Comparison of ENCODE assay signal across 14 cellular contexts in the genomic region with DNA sequence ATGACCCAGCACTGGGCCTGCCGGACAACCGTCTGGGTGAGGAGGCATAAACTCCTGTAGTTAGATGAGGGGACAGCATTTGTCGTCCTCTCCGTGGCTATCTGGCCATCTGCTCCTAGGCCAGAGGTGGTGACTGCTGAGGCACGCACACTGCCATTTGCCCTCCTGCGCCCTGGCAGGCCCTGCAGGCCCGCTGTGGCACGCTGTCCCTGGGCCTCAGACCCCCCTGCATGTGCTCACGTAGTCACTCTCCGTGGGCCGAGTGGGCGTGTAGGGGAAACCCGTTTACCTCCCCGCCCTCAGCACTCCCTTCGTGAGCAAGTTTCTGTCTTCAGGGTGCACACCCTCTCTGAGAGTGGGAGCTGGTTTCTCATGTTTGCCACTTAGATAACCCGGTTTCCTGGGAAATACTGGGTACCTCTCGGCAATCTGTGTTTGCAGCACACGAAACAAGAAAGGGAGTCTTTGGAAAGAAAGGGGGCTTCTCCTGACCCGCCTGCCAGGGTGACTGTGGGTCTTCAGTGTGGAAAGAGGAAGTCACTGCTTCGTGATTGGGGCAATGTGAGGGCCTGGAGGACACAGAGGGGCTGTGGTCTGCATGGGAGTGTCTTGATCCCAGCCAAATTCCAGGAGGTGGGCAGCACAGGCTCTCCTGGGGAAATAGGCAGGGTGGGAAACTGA. TPM values are rescaled to one million over a fixed set of nuclear protein-coding genes. Genes with fewer than 3 reads are reported as not detected.
DNase-seq lines count a peak whose midpoint lies in the region; TF ChIP-seq lines count a peak whose summit lies in the region.
"Had no signal": no experiment of that assay in that cellular context is flagged by ENCODE, and none has a peak within 500 bp of the region (broad histone marks: within the 10 kb centered on the region; RNA-seq: fewer than 3 reads in every experiment).

No MANE protein-coding gene starts in this region.

- H3K27ac Mint-ChIP-seq in activated naive CD8-positive, alpha-beta T cell treated with anti-CD3 and anti-CD28 coated beads for 36 hours = no peak overlapping the region

- WGBS in neuronal stem cell (ENCODE audit: extremely low coverage in 2 of 2, insufficient read length in 2 of 2, insufficient replicate concordance in 1 of 2), 2 donors = no CpG with 5 or more reads among the region's 20 CpGs

- H3K9me3 Mint-ChIP-seq in activated naive CD8-positive, alpha-beta T cell treated with anti-CD3 and anti-CD28 coated beads for 36 hours = no peaks in the 10 kb centered on the region

- peak overlapping the region; percentile 60 for H2BK15ac ChIP-seq in neuronal stem cell (ENCODE audit: low read length)

- H3K9ac ChIP-seq in neuronal stem cell (ENCODE audit: low read depth, low read length, poor library complexity) = peak overlapping the region; percentile 68

- no peaks in the 10 kb centered on the region for H3K27me3 Mint-ChIP-seq in activated naive CD8-positive, alpha-beta T cell treated with anti-CD3 and anti-CD28 coated beads for 36 hours

- no peaks in the 10 kb centered on the region for H3K9me3 ChIP-seq in neuronal stem cell (replicated peaks in 1 of 2; ENCODE audit: control insufficient read depth in 2 of 2, insufficient read depth in 1 of 2, low read depth in 1 of 2, low read length in 2 of 2)
- H3K9me3 ChIP-seq: upper lobe of left lung had no signal

- peak overlapping the region; percentile 26 for H3K4ac ChIP-seq in neuronal stem cell (ENCODE audit: low read length)

- DNase-seq in CD1c-positive myeloid dendritic cell (ENCODE audit: extremely low spot score) (peak; percentile 47), GM20000 (ENCODE audit: low spot score) (peak; percentile 64), neuronal stem cell (ENCODE audit: low spot score) (no peak), amniotic stem cell (lab: John Stamatoyannopoulos, UW) (no peak), NCI-H446 (lab: John Stamatoyannopoulos, UW) (no peak), NCI-H510A treated with DMSO at 0.1 percent for 48 hours (lab: John Stamatoyannopoulos, UW) (no peak)
- peak; percentile 13 for DNase-seq in activated naive CD8-positive, alpha-beta T cell treated with anti-CD3 and anti-CD28 coated beads for 36 hours
- no peak for DNase-seq in effector CD4-positive, alpha-beta T cell
- DNase-seq: AML-193, NCI-H1105 treated with DMSO at 0.1 percent for 48 hours, NCI-H345, upper lobe of left lung had no signal

- H3K23ac ChIP-seq in neuronal stem cell (ENCODE audit: low read depth, low read length, poor library complexity) = no peak overlapping the region

- H3K4me1 ChIP-seq in neuronal stem cell (ENCODE audit: control insufficient read depth in 2 of 2, insufficient read depth in 1 of 2, low read depth in 1 of 2, low read length in 2 of 2) = peaks cover 2 to 15% of the 10 kb centered on the region in 2 donors
- H3K4me1 ChIP-seq: upper lobe of left lung had no signal

- H3K79me1 ChIP-seq in neuronal stem cell (ENCODE audit: low read depth, low read length) = no peaks in the 10 kb centered on the region

- H3K14ac ChIP-seq in neuronal stem cell (ENCODE audit: low read length) = peak overlapping the region; percentile 91

- no peak for TF ChIP-seq CTCF in GM20000 (IDR thresholded peaks at IDR 0.05; ENCODE audit: extremely low read depth, missing control alignments)

- H3K4me2 ChIP-seq in neuronal stem cell (ENCODE audit: insufficient read depth, low read length, poor library complexity, severe bottlenecking) = no peak overlapping the region

- no peaks in the 10 kb centered on the region for H3K36me3 Mint-ChIP-seq in activated naive CD8-positive, alpha-beta T cell treated with anti-CD3 and anti-CD28 coated beads for 36 hours

- peak overlapping the region; percentile 67 for H3K18ac ChIP-seq in neuronal stem cell (ENCODE audit: low read length)

- no peak overlapping the region for H3K27ac ChIP-seq in neuronal stem cell (replicated peaks; ENCODE audit: low read length)
- H3K27ac ChIP-seq: upper lobe of left lung had no signal

- no peak overlapping the region for H3K4me3 ChIP-seq in neuronal stem cell (ENCODE audit: low read length in 2 of 2)
- H3K4me3 ChIP-seq: lung, skin epidermis, upper lobe of left lung had no signal

- no peak overlapping the region for H2BK12ac ChIP-seq in neuronal stem cell (ENCODE audit: low read length)

- no peak overlapping the region for H4K91ac ChIP-seq in neuronal stem cell (ENCODE audit: low read depth, low read length, poor library complexity)

- H3K27me3 ChIP-seq in neuronal stem cell (ENCODE audit: control insufficient read depth in 3 of 3, insufficient read depth in 3 of 3, low read depth in 1 of 3, low read length in 3 of 3) = peaks cover 0 to 8% (median 0%) of the 10 kb centered on the region in 3 experiments
- H3K27me3 ChIP-seq: upper lobe of left lung had no signal

- peak overlapping the region; percentile 64 for H2AFZ ChIP-seq in neuronal stem cell (ENCODE audit: low read length)

- no peak overlapping the region for H4K8ac ChIP-seq in neuronal stem cell (ENCODE audit: low read depth, low read length)

- H2BK5ac ChIP-seq in neuronal stem cell (ENCODE audit: low read length) = peak overlapping the region; percentile 21

- H2BK120ac ChIP-seq in neuronal stem cell (ENCODE audit: low read depth, low read length) = no peak overlapping the region

- no peaks in the 10 kb centered on the region for H3K36me3 ChIP-seq in neuronal stem cell (replicated peaks in 1 of 2; ENCODE audit: control insufficient read depth in 2 of 2, insufficient read depth in 2 of 2, low read length in 2 of 2)
- H3K36me3 ChIP-seq: upper lobe of left lung had no signal

- H2AK5ac ChIP-seq in neuronal stem cell (ENCODE audit: low read depth, low read length) = peak overlapping the region; percentile 78

- H3K4me1 Mint-ChIP-seq in activated naive CD8-positive, alpha-beta T cell treated with anti-CD3 and anti-CD28 coated beads for 36 hours = peaks cover 16% of the 10 kb centered on the region

- H3K4me3 Mint-ChIP-seq in activated naive CD8-positive, alpha-beta T cell treated with anti-CD3 and anti-CD28 coated beads for 36 hours = no peak overlapping the region

RNA-seq across cellular contexts. Expression of a gene that starts 10.8 kb away (rescaled TPM):
- under 1 TPM; 0.06 to 0.10 TPM for total RNA-seq in activated naive CD8-positive, alpha-beta T cell treated with anti-CD3 and anti-CD28 coated beads for 36 hours
- polyA plus RNA-seq in neuronal stem cell (2013, experiment 1 of 2) = 0.21 TPM
- 0.19 TPM for polyA plus RNA-seq in neuronal stem cell (2013, experiment 2 of 2)

Comparison
In these comparisons a context has a peak if more than half of its experiments do, and no peak if none do; other contexts are left out.
1. DNase-seq: peak in CD1c-positive myeloid dendritic cell (single experiment), GM20000 (single experiment) and activated naive CD8-positive, alpha-beta T cell treated with anti-CD3 and anti-CD28 coated beads for 36 hours (single experiment); none in neuronal stem cell (single experiment), amniotic stem cell (single experiment), NCI-H446 (0 of 2), effector CD4-positive, alpha-beta T cell (single experiment) and NCI-H510A treated with DMSO at 0.1 percent for 48 hours (single experiment).